ENCODE assay signal across 20 cellular contexts in genomic region chr6:31468316-31468715, GRCh38.
"Had no signal": no experiment of that assay in that cellular context is flagged by ENCODE, and none has a peak within 500 bp of the region (broad histone marks: within the 10 kb centered on the region; RNA-seq: fewer than 3 reads in every experiment).

No MANE protein-coding gene starts in this region.

- H3K4me3 Mint-ChIP-seq: neural progenitor cell; T-helper 2 cell treated with Interferon-gamma antibody and Interleukin-4, amounts not matched to agents 5 μg/mL and 100 μg/mL, for 36 hours had no signal

- ATAC-seq: body of pancreas, foreskin keratinocyte, lower lobe of right lung, psoas muscle, right cardiac atrium had no signal

- H2AFZ ChIP-seq: neural progenitor cell had no signal

- H3K4me2 ChIP-seq: neural progenitor cell had no signal

- H3K9me3 Mint-ChIP-seq: neural progenitor cell; T-helper 2 cell treated with Interferon-gamma antibody and Interleukin-4, amounts not matched to agents 5 μg/mL and 100 μg/mL, for 36 hours had no signal

- H3K36me3 ChIP-seq: lower lobe of right lung, neural progenitor cell, vagina had no signal

- H3K36me3 Mint-ChIP-seq: neural progenitor cell had no signal

- H3K27ac Mint-ChIP-seq: T-helper 2 cell treated with Interferon-gamma antibody and Interleukin-4, amounts not matched to agents 5 μg/mL and 100 μg/mL, for 36 hours had no signal

- H3K4me3 ChIP-seq: body of pancreas, dorsolateral prefrontal cortex, lower lobe of right lung, neural progenitor cell, psoas muscle, stomach, vagina had no signal

- DNase-seq: activated CD8-positive, alpha-beta memory T cell treated with anti-CD3 and anti-CD28 coated beads for 24 hours; activated CD8-positive, alpha-beta memory T cell treated with anti-CD3 and anti-CD28 coated beads, Interleukin-2, amount 50 U/mL, for 48 hours; activated gamma-delta T cell; body of pancreas; dorsolateral prefrontal cortex; foreskin keratinocyte; glutamatergic neuron; hippocampal formation; lower lobe of right lung; psoas muscle; right cardiac atrium; small intestine; stimulated activated CD4-positive, alpha-beta T cell treated with anti-CD3 and anti-CD28 coated beads, Interleukin-15, amount 100 ng/mL, for 24 hours; stimulated activated CD4-positive, alpha-beta T cell treated with anti-CD3 and anti-CD28 coated beads, Interleukin-4, amount 100 ng/mL, for 1 hour; stomach; SW 1271; trophoblast cell had no signal

- H3K9me3 ChIP-seq: body of pancreas, lower lobe of right lung, psoas muscle, stomach, vagina had no signal

- H3K27ac ChIP-seq: body of pancreas, dorsolateral prefrontal cortex, foreskin keratinocyte, lower lobe of right lung, neural progenitor cell, psoas muscle, stomach, vagina had no signal

- H3K27me3 ChIP-seq: body of pancreas, foreskin keratinocyte, stomach, vagina had no signal

- H3K4me1 ChIP-seq: foreskin keratinocyte, neural progenitor cell, psoas muscle had no signal

- H3K9ac ChIP-seq: neural progenitor cell had no signal
